9 cellular contexts compared by ENCODE assay signal in the genomic region with DNA sequence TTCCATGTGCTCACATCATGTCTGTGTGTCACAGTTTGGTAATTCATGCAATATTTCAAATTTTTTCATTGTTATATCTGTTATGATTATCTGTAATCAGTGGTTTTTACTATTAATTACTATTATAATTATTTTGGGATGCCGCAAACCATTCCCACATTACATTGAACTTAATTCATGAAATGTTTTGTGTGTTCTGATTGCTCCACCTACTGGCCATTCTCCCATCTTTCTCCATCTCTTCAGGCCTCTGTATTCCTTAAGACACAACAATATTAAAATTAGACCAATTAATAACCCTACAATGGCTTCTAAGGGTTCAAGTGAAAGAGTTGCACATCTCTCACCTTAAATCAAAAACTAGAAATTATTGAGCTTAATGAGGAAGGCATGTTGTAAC.
A peak's percentile ranks its signal among the peaks of the same experiment; 100 is the strongest.
DNase-seq lines count a peak whose midpoint lies in the region; ATAC-seq and FAIRE-seq lines count a peak whose summit lies in the region.
"Had no signal": no experiment of that assay in that cellular context is flagged by ENCODE, and none has a peak within 500 bp of the region (broad histone marks: within the 10 kb centered on the region; RNA-seq: fewer than 3 reads in every experiment).

No MANE protein-coding gene starts in this region.

- ATAC-seq in HG03159 (IDR thresholded peaks at IDR 0.05; ENCODE audit: unreplicated experiment) (no peak), GM21723 (IDR thresholded peaks at IDR 0.05; ENCODE audit: unreplicated experiment) (no peak), GM21717 (IDR thresholded peaks at IDR 0.05; ENCODE audit: unreplicated experiment) (no peak)

- in situ Hi-C loops in ACHN (cut with HindIII; ENCODE audit: low pct_ligation_motif_present, low pct_unique_long_range_greater_than_20kb, low sequenced_read_pairs), result no loop called here

- FAIRE-seq in TTC549 (lab: Jason Lieb, UNC), result peak; percentile 83

- peak; percentile 47 for DNase-seq in ACHN
- peak; percentile 12 for DNase-seq in H4 (ENCODE audit: low spot score)
- peak; percentile 59 for DNase-seq in inferior parietal cortex (ENCODE audit: extremely low spot score)
- no peak for DNase-seq in activated gamma-delta T cell (lab: John Stamatoyannopoulos, UW)
- DNase-seq: GDM1 had no signal
